8 cellular contexts compared by ENCODE assay signal in genomic region chrX:111869639-111870034, GRCh38. TPM values are rescaled to one million over a fixed set of nuclear protein-coding genes. Genes with fewer than 3 reads are reported as not detected.
DNase-seq lines count a peak whose midpoint lies in the region; ATAC-seq, FAIRE-seq and TF ChIP-seq lines count a peak whose summit lies in the region.

No MANE protein-coding gene starts in this region.

- ATAC-seq in HG02642 (IDR thresholded peaks at IDR 0.05; ENCODE audit: poor library complexity, unreplicated experiment) (peak; percentile 66), foreskin keratinocyte (peak; percentile 91), pancreas (peak; percentile 90 to 98 (median 96))

- H3K4me3 ChIP-seq in NB4 (ENCODE audit: low read depth, low read length) (no peak overlapping the region), WERI-Rb-1 (ENCODE audit: low read depth, low read length) (no peak overlapping the region), pancreas (no peak overlapping the region)

- no peak for TF ChIP-seq POLR2A in NB4 (IDR thresholded peaks at IDR 0.05; ENCODE audit: extremely low read depth, insufficient read length)

- TF ChIP-seq CTCF in CD14-positive monocyte (IDR thresholded peaks at IDR 0.05) (peak; percentile 31), GM13977 (IDR thresholded peaks at IDR 0.05; ENCODE audit: extremely low read depth, insufficient read depth, missing control alignments) (peak; percentile 67), NB4 (IDR thresholded peaks at IDR 0.05; ENCODE audit: low read depth, low read length) (peak; percentile 47), WERI-Rb-1 (IDR thresholded peaks at IDR 0.05; ENCODE audit: low read depth, low read length) (peak; percentile 75), foreskin keratinocyte (conservative IDR thresholded peaks at IDR 0.05) (peak; percentile 66), pancreas (IDR thresholded peaks at IDR 0.05) (peak; percentile 49 to 72 (median 62))

- H3K36me3 Mint-ChIP-seq in CD14-positive monocyte = no peaks in the 10 kb centered on the region

- H3K27ac Mint-ChIP-seq in CD14-positive monocyte = peak overlapping the region in 2 of 7 donors; percentile 37 to 64

- H3K27ac ChIP-seq in WERI-Rb-1 = peak overlapping the region; percentile 56
- H3K27ac ChIP-seq in foreskin keratinocyte = no peak overlapping the region
- H3K27ac ChIP-seq in pancreas = peak overlapping the region in 1 of 4 donors; percentile 34

- H3K9me3 ChIP-seq in WERI-Rb-1 (ENCODE audit: severe bottlenecking) = peaks cover 3% of the 10 kb centered on the region
- H3K9me3 ChIP-seq in pancreas = no peaks in the 10 kb centered on the region

- no peaks in the 10 kb centered on the region for H3K36me3 ChIP-seq in WERI-Rb-1
- no peaks in the 10 kb centered on the region for H3K36me3 ChIP-seq in pancreas

- WGBS in pancreas, 2 donors = 12 to 13% methylated on average over 1 of the region's 1 CpG

- H3K4me3 Mint-ChIP-seq in CD14-positive monocyte = no peak overlapping the region

- H3K4me1 ChIP-seq in foreskin keratinocyte (no peaks in the 10 kb centered on the region), pancreas (peaks cover 0 to 9% (median 6%) of the 10 kb centered on the region in 3 donors)

- peaks cover 4% of the 10 kb centered on the region for H3K4me1 Mint-ChIP-seq in CD14-positive monocyte

- DNase-seq in CD14-positive monocyte (ENCODE audit: low spot score) (no peak), GM13977 (ENCODE audit: low spot score) (peak; percentile 21), NB4 (ENCODE audit: low read depth) (peak; percentile 40), WERI-Rb-1 (peak; percentile 62), foreskin keratinocyte (no peak), pancreas (peak in 3 of 6 donors; percentile 4 to 49 (median 19))
- DNase-seq in stimulated activated CD4-positive, alpha-beta T cell treated with anti-CD3 and anti-CD28 coated beads, Interleukin-4, amount 100 ng/mL, for 4 hours = no peak

- H3K27me3 ChIP-seq in WERI-Rb-1 (ENCODE audit: insufficient read depth, low read depth, severe bottlenecking) (no peaks in the 10 kb centered on the region), foreskin keratinocyte (no peaks in the 10 kb centered on the region), pancreas (peaks cover 0 to 3% (median 0%) of the 10 kb centered on the region in 4 donors)

- intact Hi-C loops in CD14-positive monocyte (cut with micrococcal nuclease) (no loop called here), pancreas (cut with DNase I) (no loop called here)

- FAIRE-seq in pancreas (lab: Jason Lieb, UNC) = peak; percentile 82

- H3K9me3 Mint-ChIP-seq in CD14-positive monocyte = no peaks in the 10 kb centered on the region

- peaks cover 2 to 8% (median 2%) of the 10 kb centered on the region in 3 donors for H3K27me3 Mint-ChIP-seq in CD14-positive monocyte (ENCODE audit: low read depth in 3 of 3)

- in situ Hi-C loops in GM13977 (cut with MboI; ENCODE audit: low pct_unique_long_range_greater_than_20kb, low sequenced_read_pairs, unreplicated experiment) = no loop called here

RNA-seq across cellular contexts. Expression of gene TRPC5OS, which starts 6.3 kb away (rescaled TPM):
- polyA plus RNA-seq in CD14-positive monocyte (not detected), foreskin keratinocyte (not detected in 2 replicates), pancreas (under 1 TPM in 1 of 2 donors, not detected in 1; 0.05 TPM)
- total RNA-seq in foreskin keratinocyte (not detected in 2 replicates), pancreas (under 1 TPM in 1 of 6 donors, not detected in 5; 0.09 TPM)

Comparison
In these comparisons a context has a peak if more than half of its experiments do, and no peak if none do; other contexts are left out.
1. DNase-seq: peak in GM13977 (single experiment), NB4 (single experiment) and WERI-Rb-1 (single experiment); none in CD14-positive monocyte (single experiment), foreskin keratinocyte (0 of 2) and stimulated activated CD4-positive, alpha-beta T cell treated with anti-CD3 and anti-CD28 coated beads, Interleukin-4, amount 100 ng/mL, for 4 hours (0 of 2).
2. Peak in every context shown above with its lines, with median percentiles within 50 percentile points of each other: CTCF ChIP-seq and ATAC-seq.